24 cellular contexts compared by ENCODE assay signal in genomic region chr21:39046236-39046911, GRCh38.
"Had no signal": no experiment of that assay in that cellular context is flagged by ENCODE, and none has a peak within 500 bp of the region (broad histone marks: within the 10 kb centered on the region; RNA-seq: fewer than 3 reads in every experiment).

No MANE protein-coding gene starts in this region.

- H3K4me1 Mint-ChIP-seq: central memory CD8-positive, alpha-beta T cell; natural killer cell; stimulated activated naive B cell treated with anti-CD40 and anti-IgM and Interleukin-4, amounts not matched to agents 10 μg/mL and 1 μg/mL and 100 μg/mL, for 72 hours had no signal

- H3K27ac Mint-ChIP-seq: activated CD8-positive, alpha-beta T cell treated with anti-CD3 and anti-CD28 coated beads, Interleukin-2, amount 10 ng/mL, durations not matched to agents 7 days and 5 days; activated naive CD8-positive, alpha-beta T cell; natural killer cell; stimulated activated naive B cell treated with anti-CD40 and anti-IgM and Interleukin-4, amounts not matched to agents 10 μg/mL and 1 μg/mL and 100 μg/mL, for 72 hours had no signal

- DNase-seq: activated CD4-positive, alpha-beta T cell treated with anti-CD3 and anti-CD28 coated beads for 1 hour; activated CD4-positive, alpha-beta T cell treated with anti-CD3 and anti-CD28 coated beads, Interleukin-2, amount 50 U/mL, for 1 hour; activated CD8-positive, alpha-beta T cell treated with anti-CD3 and anti-CD28 coated beads, Interleukin-2, amount 10 ng/mL, durations not matched to agents 7 days and 5 days; activated naive CD4-positive, alpha-beta T cell; adrenal gland; effector CD4-positive, alpha-beta T cell; heart right ventricle; midbrain; natural killer cell; pancreas; psoas muscle; SK-N-SH; stimulated activated CD4-positive, alpha-beta T cell treated with anti-CD3 and anti-CD28 coated beads, Interleukin-2, amount 100 ng/mL, for 48 hours; stimulated activated CD8-positive, alpha-beta memory T cell treated with anti-CD3 and anti-CD28 coated beads, Interleukin-4, amount 100 ng/mL, for 48 hours; stimulated activated naive B cell treated with anti-CD40 and anti-IgM and Interleukin-4, amounts not matched to agents 10 μg/mL and 1 μg/mL and 100 μg/mL, for 72 hours; testis; trophoblast cell had no signal

- H3K9me3 ChIP-seq: adrenal gland, ascending aorta, heart right ventricle, neutrophil, pancreas, psoas muscle, right atrium auricular region, SK-N-SH, testis, vagina had no signal

- H3K36me3 ChIP-seq: adrenal gland, ascending aorta, heart right ventricle, neutrophil, pancreas, right atrium auricular region, vagina had no signal

- H3K9me3 Mint-ChIP-seq: central memory CD8-positive, alpha-beta T cell; natural killer cell; stimulated activated naive B cell treated with anti-CD40 and anti-IgM and Interleukin-4, amounts not matched to agents 10 μg/mL and 1 μg/mL and 100 μg/mL, for 72 hours had no signal

- H3K4me1 ChIP-seq: adrenal gland, pancreas, testis had no signal

- H3K36me3 Mint-ChIP-seq: activated naive CD8-positive, alpha-beta T cell; natural killer cell; stimulated activated naive B cell treated with anti-CD40 and anti-IgM and Interleukin-4, amounts not matched to agents 10 μg/mL and 1 μg/mL and 100 μg/mL, for 72 hours had no signal

- H3K4me2 ChIP-seq: SK-N-SH had no signal

- H3K4me3 Mint-ChIP-seq: activated CD8-positive, alpha-beta T cell treated with anti-CD3 and anti-CD28 coated beads, Interleukin-2, amount 10 ng/mL, durations not matched to agents 7 days and 5 days; activated naive CD8-positive, alpha-beta T cell; central memory CD8-positive, alpha-beta T cell; natural killer cell; stimulated activated naive B cell treated with anti-CD40 and anti-IgM and Interleukin-4, amounts not matched to agents 10 μg/mL and 1 μg/mL and 100 μg/mL, for 72 hours had no signal

- H3K9ac ChIP-seq: SK-N-SH had no signal

- H3K4me3 ChIP-seq: adrenal gland, ascending aorta, heart right ventricle, lung, pancreas, psoas muscle, right atrium auricular region, testis, vagina had no signal

- H3K27ac ChIP-seq: adrenal gland, ascending aorta, neutrophil, pancreas, psoas muscle, right atrium auricular region, testis, vagina had no signal

- FAIRE-seq: pancreas had no signal

- H3K27me3 ChIP-seq: adrenal gland, ascending aorta, heart right ventricle, neutrophil, pancreas, right atrium auricular region, testis, vagina had no signal
